In genomic region chrX:104166735-104167436, GRCh38 we compare ENCODE assay signal across 8 cellular contexts. TPM values are rescaled to one million over a fixed set of nuclear protein-coding genes. Genes with fewer than 3 reads are reported as not detected.
DNase-seq lines count a peak whose midpoint lies in the region; ATAC-seq, FAIRE-seq and TF ChIP-seq lines count a peak whose summit lies in the region.

No MANE protein-coding gene starts in this region.

- peak; percentile 11 for DNase-seq in activated CD4-positive, alpha-beta T cell treated with anti-CD3 and anti-CD28 coated beads for 36 hours
- no peak for DNase-seq in activated CD4-positive, alpha-beta T cell treated with anti-CD3 and anti-CD28 coated beads for 1 hour
- DNase-seq in T-helper 17 cell (no peak), glutamatergic neuron (peak; percentile 17), sciatic nerve (ENCODE audit: low spot score) (peak; percentile 59), RCC 7860 (ENCODE audit: low spot score) (no peak), mesenteric fat pad (ENCODE audit: low spot score) (no peak), GDM1 (lab: John Stamatoyannopoulos, UW) (no peak)

- peak overlapping the region; percentile 55 for H3K27ac Mint-ChIP-seq in activated CD4-positive, alpha-beta T cell treated with anti-CD3 and anti-CD28 coated beads for 36 hours
- peak overlapping the region; percentile 9 for H3K27ac Mint-ChIP-seq in T-helper 17 cell
- no peak overlapping the region for H3K27ac Mint-ChIP-seq in glutamatergic neuron (ENCODE audit: unreplicated experiment)

- intact Hi-C loops in activated CD4-positive, alpha-beta T cell treated with anti-CD3 and anti-CD28 coated beads for 36 hours (cut with DNase I, micrococcal nuclease): loop anchor here (1.0 kb wide), 1 partner anchor 10 kb away; the partner anchor contains the start of gene SLC25A53 (in 2 of the 2)
- intact Hi-C loops in sciatic nerve (cut with DNase I): no loop called here

- no peak for FAIRE-seq in RCC 7860 (lab: Jason Lieb, UNC)

- CTCF ChIA-PET in activated CD4-positive, alpha-beta T cell treated with anti-CD3 and anti-CD28 coated beads for 36 hours (lab: Charles Lee): interaction anchor here (1.0 to 2.9 kb wide), 2 partner anchors 9 to 28 kb away, joined by 5 to 24 read pairs; partner anchors contain the start of gene SLC25A53

- ATAC-seq in activated CD4-positive, alpha-beta T cell treated with anti-CD3 and anti-CD28 coated beads for 36 hours: no peak
- ATAC-seq in T-helper 17 cell: no peak
- peak; percentile 47 for ATAC-seq in sciatic nerve

- POLR2A ChIA-PET in activated CD4-positive, alpha-beta T cell treated with anti-CD3 and anti-CD28 coated beads for 36 hours (lab: Charles Lee): interaction anchor here (1.0 to 1.8 kb wide), 2 partner anchors 10 to 45 kb away, joined by 4 to 7 read pairs; partner anchors contain the start of gene SLC25A53

- no peaks in the 10 kb centered on the region for H3K9me3 ChIP-seq in T-helper 17 cell (ENCODE audit: control insufficient read depth, low read length, poor library complexity, severe bottlenecking)

- TF ChIP-seq CTCF in glutamatergic neuron (IDR thresholded peaks at IDR 0.05; ENCODE audit: partially characterized antibody, unreplicated experiment): no peak

- peak overlapping the region; percentile 77 for H3K4me3 Mint-ChIP-seq in activated CD4-positive, alpha-beta T cell treated with anti-CD3 and anti-CD28 coated beads for 36 hours
- peak overlapping the region; percentile 86 for H3K4me3 Mint-ChIP-seq in T-helper 17 cell
- peak overlapping the region; percentile 79 for H3K4me3 Mint-ChIP-seq in glutamatergic neuron (ENCODE audit: unreplicated experiment)

- no peaks in the 10 kb centered on the region for H3K27me3 Mint-ChIP-seq in activated CD4-positive, alpha-beta T cell treated with anti-CD3 and anti-CD28 coated beads for 36 hours
- H3K27me3 Mint-ChIP-seq in T-helper 17 cell: no peaks in the 10 kb centered on the region
- H3K27me3 Mint-ChIP-seq in glutamatergic neuron (ENCODE audit: unreplicated experiment): no peaks in the 10 kb centered on the region

- peaks cover 29% of the 10 kb centered on the region for H3K4me1 Mint-ChIP-seq in activated CD4-positive, alpha-beta T cell treated with anti-CD3 and anti-CD28 coated beads for 36 hours
- H3K4me1 Mint-ChIP-seq in T-helper 17 cell (peaks cover 25% of the 10 kb centered on the region), glutamatergic neuron (ENCODE audit: low read depth, unreplicated experiment) (peaks cover 6% of the 10 kb centered on the region)

- H3K9me3 Mint-ChIP-seq in activated CD4-positive, alpha-beta T cell treated with anti-CD3 and anti-CD28 coated beads for 36 hours (ENCODE audit: low read depth): no peaks in the 10 kb centered on the region
- H3K9me3 Mint-ChIP-seq in glutamatergic neuron (ENCODE audit: unreplicated experiment): peaks cover 2% of the 10 kb centered on the region

- H3K36me3 Mint-ChIP-seq in activated CD4-positive, alpha-beta T cell treated with anti-CD3 and anti-CD28 coated beads for 36 hours (ENCODE audit: low read depth): peaks cover 4% of the 10 kb centered on the region
- H3K36me3 Mint-ChIP-seq in T-helper 17 cell (ENCODE audit: low read depth): peaks cover 2% of the 10 kb centered on the region
- H3K36me3 Mint-ChIP-seq in glutamatergic neuron (ENCODE audit: unreplicated experiment): no peaks in the 10 kb centered on the region

RNA-seq across cellular contexts. Expression of gene FAM199X, which starts 0.6 kb away (rescaled TPM):
- 1 to 10 TPM; 5.0 to 7.6 TPM for total RNA-seq in activated CD4-positive, alpha-beta T cell treated with anti-CD3 and anti-CD28 coated beads for 36 hours
- total RNA-seq in T-helper 17 cell (10 to 100 TPM; 14.1 to 15.0 TPM), glutamatergic neuron (ENCODE audit: unreplicated experiment) (14.9 TPM), sciatic nerve (23.4 TPM), mesenteric fat pad (44.8 TPM)

RNA-seq across cellular contexts. Expression of gene SLC25A53, which starts 10.1 kb away (rescaled TPM):
- total RNA-seq in activated CD4-positive, alpha-beta T cell treated with anti-CD3 and anti-CD28 coated beads for 36 hours: 1 to 10 TPM; 3.5 to 5.1 TPM
- 1 to 10 TPM; 7.9 to 9.6 TPM for total RNA-seq in T-helper 17 cell
- 5.7 TPM for total RNA-seq in glutamatergic neuron (ENCODE audit: unreplicated experiment)
- 15.6 TPM for total RNA-seq in sciatic nerve
- 10.8 TPM for total RNA-seq in mesenteric fat pad

RNA-seq across cellular contexts. Expression of gene ZCCHC18, which starts 54.6 kb away (rescaled TPM):
- total RNA-seq in activated CD4-positive, alpha-beta T cell treated with anti-CD3 and anti-CD28 coated beads for 36 hours: 1 to 10 TPM in 1 of 2 experiments, under 1 TPM in 1; 0.53 to 1.0 TPM
- total RNA-seq in T-helper 17 cell (1 to 10 TPM; 4.0 to 4.9 TPM), glutamatergic neuron (ENCODE audit: unreplicated experiment) (12.1 TPM), sciatic nerve (1.5 TPM), mesenteric fat pad (not detected)

Comparison
In these comparisons a context has a peak if more than half of its experiments do, and no peak if none do; other contexts are left out.
1. DNase-seq: peak in activated CD4-positive, alpha-beta T cell treated with anti-CD3 and anti-CD28 coated beads for 36 hours (single experiment), glutamatergic neuron (single experiment) and sciatic nerve (single experiment); none in activated CD4-positive, alpha-beta T cell treated with anti-CD3 and anti-CD28 coated beads for 1 hour (single experiment), T-helper 17 cell (0 of 3), RCC 7860 (single experiment), mesenteric fat pad (single experiment) and GDM1 (single experiment).
2. Peak in every context shown above with its lines, with median percentiles within 50 percentile points of each other: H3K4me3 Mint-ChIP-seq.